ENCODE assay signal across 8 cellular contexts in genomic region chr11:18243783-18244362, GRCh38. TPM values are rescaled to one million over a fixed set of nuclear protein-coding genes. Genes with fewer than 3 reads are reported as not detected.
DNase-seq lines count a peak whose midpoint lies in the region; ATAC-seq and TF ChIP-seq lines count a peak whose summit lies in the region.

No MANE protein-coding gene starts in this region.

- no peaks in the 10 kb centered on the region for H3K36me3 Mint-ChIP-seq in progenitor cell of endocrine pancreas (ENCODE audit: insufficient read depth)

- H3K9me3 ChIP-seq in fibroblast of lung (ENCODE audit: control insufficient read depth, insufficient read depth, low read depth, low read length), result no peaks in the 10 kb centered on the region

- H3K4me2 ChIP-seq in fibroblast of lung (ENCODE audit: extremely low read depth, insufficient read depth, low read length), result no peak overlapping the region

- H3K9ac ChIP-seq in fibroblast of lung (ENCODE audit: insufficient read depth, low read length), result no peak overlapping the region

- TF ChIP-seq CTCF in HFF-Myc (IDR thresholded peaks at IDR 0.05; ENCODE audit: low read depth, low read length, missing control alignments), result peak; percentile 81
- peak; percentile 65 to 95 for TF ChIP-seq CTCF in fibroblast of lung (conservative IDR thresholded peaks at IDR 0.05 in 1 of 2, IDR thresholded peaks at IDR 0.05 in 1 of 2; ENCODE audit: low read depth in 1 of 2, low read length in 2 of 2)
- TF ChIP-seq CTCF in progenitor cell of endocrine pancreas (IDR thresholded peaks at IDR 0.05; ENCODE audit: unreplicated experiment), result peak; percentile 62

- no peak overlapping the region for H3K27ac ChIP-seq in fibroblast of lung (ENCODE audit: insufficient read depth, low read length)

- no peak overlapping the region for H2AFZ ChIP-seq in fibroblast of lung (ENCODE audit: low read length)

- H3K79me2 ChIP-seq in fibroblast of lung (ENCODE audit: control insufficient read depth, insufficient read depth, low read length), result no peaks in the 10 kb centered on the region

- no peak overlapping the region for H3K4me3 Mint-ChIP-seq in progenitor cell of endocrine pancreas (ENCODE audit: low read depth)

- H3K4me3 ChIP-seq in HFF-Myc (replicated peaks; ENCODE audit: low read depth, low read length) (no peak overlapping the region), fibroblast of lung (replicated peaks in 1 of 4; ENCODE audit: control extremely low read depth in 1 of 4, insufficient read depth in 1 of 4, low read depth in 3 of 4, low read length in 4 of 4) (no peak overlapping the region)

- no peaks in the 10 kb centered on the region for H3K27me3 ChIP-seq in fibroblast of lung (ENCODE audit: control insufficient read depth, insufficient read depth, low read length)

- peaks cover 3% of the 10 kb centered on the region for H3K9me3 Mint-ChIP-seq in progenitor cell of endocrine pancreas (ENCODE audit: low read depth)

- H3K27me3 Mint-ChIP-seq in progenitor cell of endocrine pancreas, result peaks cover 15% of the 10 kb centered on the region

- H3K4me1 Mint-ChIP-seq in progenitor cell of endocrine pancreas (ENCODE audit: low read depth), result no peaks in the 10 kb centered on the region

- no peaks in the 10 kb centered on the region for H3K36me3 ChIP-seq in fibroblast of lung (ENCODE audit: control insufficient read depth, insufficient read depth, low read length)

- no peak overlapping the region for H3K27ac Mint-ChIP-seq in progenitor cell of endocrine pancreas

- H3K4me1 ChIP-seq in fibroblast of lung (ENCODE audit: control insufficient read depth, extremely low read depth, insufficient read depth, low read length), result no peaks in the 10 kb centered on the region

- H4K20me1 ChIP-seq in fibroblast of lung (ENCODE audit: control insufficient read depth, extremely low read depth, insufficient read depth, low read length), result no peaks in the 10 kb centered on the region

- ATAC-seq in HG03342 (IDR thresholded peaks at IDR 0.05; ENCODE audit: unreplicated experiment), result no peak
- ATAC-seq in HG03442 (IDR thresholded peaks at IDR 0.05; ENCODE audit: unreplicated experiment), result no peak

- DNase-seq in CMK (ENCODE audit: low read depth), result peak; percentile 56
- DNase-seq in HFF-Myc (ENCODE audit: extremely low read depth, low read depth), result peak; percentile 58
- DNase-seq in NOMO-1 treated with DMSO at 0.1 percent for 48 hours (lab: John Stamatoyannopoulos, UW; ENCODE audit: unreplicated experiment), result peak; percentile 58
- peak; percentile 33 for DNase-seq in activated T-cell treated with anti-CD3 and anti-CD28 coated beads for 1 hour (ENCODE audit: low read depth)
- DNase-seq in fibroblast of lung (ENCODE audit: low read depth in 2 of 2), result peak; percentile 56 to 80
- DNase-seq in progenitor cell of endocrine pancreas (ENCODE audit: low spot score, unreplicated experiment), result no peak

RNA-seq across cellular contexts. Expression of gene SAA2, which starts 4.6 kb away (rescaled TPM):
- total RNA-seq in fibroblast of lung (not detected in 2 replicates), progenitor cell of endocrine pancreas (not detected in 2 replicates)
- not detected in 2 replicates for polyA plus RNA-seq in fibroblast of lung
- polyA plus RNA-seq in fibroblast of lung (2012), result not detected in 2 replicates
- polyA minus RNA-seq in fibroblast of lung (ENCODE audit: low replicate concordance), result not detected in 2 replicates

RNA-seq across cellular contexts. Expression of gene SAA4, which starts 7.3 kb away (rescaled TPM):
- total RNA-seq in fibroblast of lung (not detected in 2 replicates), progenitor cell of endocrine pancreas (not detected in 2 replicates)
- polyA plus RNA-seq in fibroblast of lung, result not detected in 2 replicates
- not detected in 2 replicates for polyA plus RNA-seq in fibroblast of lung (2012)
- polyA minus RNA-seq in fibroblast of lung (ENCODE audit: low replicate concordance), result not detected in 2 replicates

RNA-seq across cellular contexts. Expression of gene SAA1, which starts 22.2 kb away (rescaled TPM):
- total RNA-seq in fibroblast of lung, result not detected in 2 replicates
- polyA plus RNA-seq in fibroblast of lung, result not detected in 2 replicates
- not detected in 2 replicates for polyA plus RNA-seq in fibroblast of lung (2012)
- not detected in 2 replicates for polyA minus RNA-seq in fibroblast of lung (ENCODE audit: low replicate concordance)
- not detected in 2 replicates for total RNA-seq in progenitor cell of endocrine pancreas
